Comparison of ENCODE assay signal across 22 cellular contexts in the genomic region with DNA sequence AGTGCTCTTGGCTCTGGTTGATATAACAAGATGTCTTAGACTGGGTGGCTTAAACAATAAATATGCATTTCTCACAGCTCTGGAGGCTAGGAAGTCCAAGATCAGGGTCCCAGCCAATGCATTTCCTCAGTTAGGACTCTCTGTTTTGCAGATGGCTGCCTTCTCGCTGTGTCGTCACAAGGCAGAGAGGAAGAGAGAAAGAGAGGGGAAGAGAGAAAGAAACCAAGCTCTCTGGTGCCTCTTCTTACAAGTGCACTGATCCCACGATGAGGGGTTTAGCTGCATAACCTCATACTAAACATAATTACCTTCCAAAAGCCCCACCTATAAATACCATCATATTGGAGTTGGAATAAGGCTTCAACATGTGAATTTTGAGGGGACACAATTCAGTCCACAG. TPM values are rescaled to one million over a fixed set of nuclear protein-coding genes. Genes with fewer than 3 reads are reported as not detected.
DNase-seq lines count a peak whose midpoint lies in the region; ATAC-seq and TF ChIP-seq lines count a peak whose summit lies in the region.
"Had no signal": no experiment of that assay in that cellular context is flagged by ENCODE, and none has a peak within 500 bp of the region (broad histone marks: within the 10 kb centered on the region; RNA-seq: fewer than 3 reads in every experiment).

No MANE protein-coding gene starts in this region.

- H3K4me3 ChIP-seq in GM23338, result no peak overlapping the region
- no peak overlapping the region for H3K4me3 ChIP-seq in neural progenitor cell
- no peak overlapping the region for H3K4me3 ChIP-seq in upper lobe of right lung
- H3K4me3 ChIP-seq: A549, cardiac muscle cell, gastrocnemius medialis, lung, PC-9, uterus had no signal

- H3K4me1 ChIP-seq in GM23338 (ENCODE audit: insufficient read depth) (peaks cover 8% of the 10 kb centered on the region; the same call in 1 of the 2 replicates), neural progenitor cell (no peaks in the 10 kb centered on the region), upper lobe of right lung (peaks cover 7% of the 10 kb centered on the region)
- H3K4me1 ChIP-seq: gastrocnemius medialis, uterus had no signal

- H2AFZ ChIP-seq in GM23338 (no peak overlapping the region), neural progenitor cell (replicated peaks) (no peak overlapping the region)
- H2AFZ ChIP-seq: PC-9 had no signal

- H3K9me3 ChIP-seq in neural progenitor cell (ENCODE audit: low read depth) (no peaks in the 10 kb centered on the region), upper lobe of right lung (no peaks in the 10 kb centered on the region)
- H3K9me3 ChIP-seq: A549, gastrocnemius medialis, uterus had no signal

- H3K9ac ChIP-seq in neural progenitor cell, result no peak overlapping the region

- TF ChIP-seq CTCF in GM23338 (conservative IDR thresholded peaks at IDR 0.05; ENCODE audit: low read depth in 2 of 2) (no peak), neural progenitor cell (IDR thresholded peaks at IDR 0.05) (no peak), upper lobe of right lung (IDR thresholded peaks at IDR 0.05) (no peak)

- DNase-seq in activated CD8-positive, alpha-beta memory T cell treated with anti-CD3 and anti-CD28 coated beads, Interleukin-2, amount 10 ng/mL, durations not matched to agents 7 days and 5 days, result no peak
- no peak for DNase-seq in activated CD8-positive, alpha-beta memory T cell treated with anti-CD3 and anti-CD28 coated beads, Interleukin-2, amount 50 U/mL, for 4 hours
- DNase-seq in GM23338 (ENCODE audit: low spot score) (no peak), neural progenitor cell (ENCODE audit: low spot score) (no peak), T1000 (lab: John Stamatoyannopoulos, UW) (no peak), upper lobe of right lung (no peak), epidermal melanocyte (ENCODE audit: insufficient read length, low spot score) (no peak)
- no peak for DNase-seq in activated CD4-positive, alpha-beta memory T cell treated with anti-CD3 and anti-CD28 coated beads for 36 hours
- DNase-seq: activated effector memory CD4-positive, alpha-beta T cell treated with Interleukin-2 at 50 U/mL for 16 hours; COR-L47; gastrocnemius medialis; GF-D8; NCI-H1694 treated with DMSO at 0.1 percent for 48 hours; NCI-H524; PC-9; right cardiac atrium; stimulated activated CD4-positive, alpha-beta T cell treated with anti-CD3 and anti-CD28 coated beads, Interleukin-2, amount 100 ng/mL, for 48 hours; uterus had no signal

- H3K36me3 Mint-ChIP-seq in activated CD8-positive, alpha-beta memory T cell treated with anti-CD3 and anti-CD28 coated beads, Interleukin-2, amount 10 ng/mL, durations not matched to agents 7 days and 5 days, result peaks cover 31% of the 10 kb centered on the region
- H3K36me3 Mint-ChIP-seq in GM23338 (ENCODE audit: low read depth), result no peaks in the 10 kb centered on the region
- peaks cover 7% of the 10 kb centered on the region for H3K36me3 Mint-ChIP-seq in activated CD4-positive, alpha-beta memory T cell treated with anti-CD3 and anti-CD28 coated beads for 36 hours
- no peaks in the 10 kb centered on the region for H3K36me3 Mint-ChIP-seq in neural progenitor cell

- H3K9me2 ChIP-seq in GM23338 (ENCODE audit: insufficient read depth), result no peaks in the 10 kb centered on the region

- no peaks in the 10 kb centered on the region for H3K9me3 Mint-ChIP-seq in activated CD8-positive, alpha-beta memory T cell treated with anti-CD3 and anti-CD28 coated beads, Interleukin-2, amount 10 ng/mL, durations not matched to agents 7 days and 5 days (ENCODE audit: low read depth)
- H3K9me3 Mint-ChIP-seq in GM23338, result no peaks in the 10 kb centered on the region
- no peaks in the 10 kb centered on the region for H3K9me3 Mint-ChIP-seq in activated CD4-positive, alpha-beta memory T cell treated with anti-CD3 and anti-CD28 coated beads for 36 hours
- no peaks in the 10 kb centered on the region for H3K9me3 Mint-ChIP-seq in neural progenitor cell

- H3K4me1 Mint-ChIP-seq in activated CD8-positive, alpha-beta memory T cell treated with anti-CD3 and anti-CD28 coated beads, Interleukin-2, amount 10 ng/mL, durations not matched to agents 7 days and 5 days, result peaks cover 67% of the 10 kb centered on the region
- H3K4me1 Mint-ChIP-seq in GM23338 (peaks cover 18% of the 10 kb centered on the region), neural progenitor cell (peaks cover 8% of the 10 kb centered on the region)
- peaks cover 71% of the 10 kb centered on the region for H3K4me1 Mint-ChIP-seq in activated CD4-positive, alpha-beta memory T cell treated with anti-CD3 and anti-CD28 coated beads for 36 hours (ENCODE audit: low read depth)

- POLR2A ChIA-PET in activated CD4-positive, alpha-beta memory T cell treated with anti-CD3 and anti-CD28 coated beads for 36 hours (lab: Charles Lee), result interaction anchor here (0.9 to 3.5 kb wide), 3 partner anchors 10 to 136 kb away, joined by 3 to 21 read pairs (median 3); no protein-coding TSS in a partner anchor

- CTCF ChIA-PET in activated CD8-positive, alpha-beta memory T cell treated with anti-CD3 and anti-CD28 coated beads, Interleukin-2, amount 10 ng/mL, durations not matched to agents 7 days and 5 days (lab: Charles Lee), result interaction anchor here (1.9 kb wide), 1 partner anchor 17 kb away, joined by 5 read pairs; no protein-coding TSS in a partner anchor
- CTCF ChIA-PET in activated CD4-positive, alpha-beta memory T cell treated with anti-CD3 and anti-CD28 coated beads for 36 hours (lab: Charles Lee), result interaction anchor here (0.7 to 2.8 kb wide), 3 partner anchors 49 to 210 kb away, joined by 3 to 12 read pairs (median 8); no protein-coding TSS in a partner anchor

- H3K4me2 ChIP-seq in GM23338, result no peak overlapping the region
- H3K4me2 ChIP-seq in neural progenitor cell, result no peak overlapping the region
- H3K4me2 ChIP-seq: A549, PC-9 had no signal

- no peaks in the 10 kb centered on the region for H3K27me3 Mint-ChIP-seq in activated CD8-positive, alpha-beta memory T cell treated with anti-CD3 and anti-CD28 coated beads, Interleukin-2, amount 10 ng/mL, durations not matched to agents 7 days and 5 days
- H3K27me3 Mint-ChIP-seq in GM23338 (ENCODE audit: insufficient read depth, low read depth, poor library complexity) (peaks cover 7% of the 10 kb centered on the region), neural progenitor cell (ENCODE audit: insufficient read depth, low read depth) (peaks cover 3% of the 10 kb centered on the region)
- no peaks in the 10 kb centered on the region for H3K27me3 Mint-ChIP-seq in activated CD4-positive, alpha-beta memory T cell treated with anti-CD3 and anti-CD28 coated beads for 36 hours

- H3K36me3 ChIP-seq in GM23338 (ENCODE audit: insufficient read depth), result no peaks in the 10 kb centered on the region
- no peaks in the 10 kb centered on the region for H3K36me3 ChIP-seq in neural progenitor cell
- H3K36me3 ChIP-seq in upper lobe of right lung, result no peaks in the 10 kb centered on the region
- H3K36me3 ChIP-seq: cardiac muscle cell, gastrocnemius medialis, uterus had no signal

- H4K20me1 ChIP-seq in GM23338 (replicated peaks; ENCODE audit: insufficient read depth) (no peaks in the 10 kb centered on the region), neural progenitor cell (ENCODE audit: low read depth) (no peaks in the 10 kb centered on the region)

- peak overlapping the region; percentile 63 for H3K4me3 Mint-ChIP-seq in activated CD8-positive, alpha-beta memory T cell treated with anti-CD3 and anti-CD28 coated beads, Interleukin-2, amount 10 ng/mL, durations not matched to agents 7 days and 5 days
- H3K4me3 Mint-ChIP-seq in GM23338, result no peak overlapping the region
- peak overlapping the region; percentile 66 for H3K4me3 Mint-ChIP-seq in activated CD4-positive, alpha-beta memory T cell treated with anti-CD3 and anti-CD28 coated beads for 36 hours
- H3K4me3 Mint-ChIP-seq in neural progenitor cell, result no peak overlapping the region

- intact Hi-C loops in activated CD4-positive, alpha-beta memory T cell treated with anti-CD3 and anti-CD28 coated beads for 36 hours (cut with micrococcal nuclease), result loop anchor here (5.0 kb wide), 1 partner anchor 137 kb away; a partner anchor contains a TSS
- intact Hi-C loops in upper lobe of right lung (cut with DNase I), result no loop called here

- no peak for ATAC-seq in activated CD8-positive, alpha-beta memory T cell treated with anti-CD3 and anti-CD28 coated beads, Interleukin-2, amount 10 ng/mL, durations not matched to agents 7 days and 5 days
- no peak for ATAC-seq in GM23338
- no peak for ATAC-seq in upper lobe of right lung
- ATAC-seq: A549, gastrocnemius medialis, right cardiac atrium, SK-N-SH treated with all-trans-retinoic acid at 6 μM for 48 hours had no signal

- H3K27ac ChIP-seq in GM23338 (ENCODE audit: low read depth) (no peak overlapping the region), neural progenitor cell (no peak overlapping the region), upper lobe of right lung (no peak overlapping the region)
- H3K27ac ChIP-seq: A549, cardiac muscle cell, gastrocnemius medialis, PC-9, uterus had no signal

- H3K79me2 ChIP-seq in GM23338 (replicated peaks; ENCODE audit: insufficient read depth), result no peaks in the 10 kb centered on the region
- no peaks in the 10 kb centered on the region for H3K79me2 ChIP-seq in neural progenitor cell (ENCODE audit: low read depth)

- H3K27me3 ChIP-seq in GM23338 (ENCODE audit: insufficient read depth) (peaks cover 17% of the 10 kb centered on the region), neural progenitor cell (peaks cover 28% of the 10 kb centered on the region), upper lobe of right lung (peaks cover 26% of the 10 kb centered on the region)
- H3K27me3 ChIP-seq: uterus had no signal

- H3F3A ChIP-seq in GM23338 (replicated peaks; ENCODE audit: low read depth), result no peaks in the 10 kb centered on the region
- H3F3A ChIP-seq in neural progenitor cell (ENCODE audit: low read depth), result peaks cover 10% of the 10 kb centered on the region

- H3K27ac Mint-ChIP-seq in activated CD8-positive, alpha-beta memory T cell treated with anti-CD3 and anti-CD28 coated beads, Interleukin-2, amount 10 ng/mL, durations not matched to agents 7 days and 5 days, result peak overlapping the region; percentile 98
- H3K27ac Mint-ChIP-seq in GM23338, result 0 out of 2 replicates have a peak overlapping the region, but pooled peaks have one; percentile 13
- peak overlapping the region; percentile 85 for H3K27ac Mint-ChIP-seq in activated CD4-positive, alpha-beta memory T cell treated with anti-CD3 and anti-CD28 coated beads for 36 hours
- H3K27ac Mint-ChIP-seq in neural progenitor cell, result peak overlapping the region; percentile 48

TF ChIP-seq in GM23338, 12 proteins besides CTCF, POLR2A, EP300 and RAD21 (continues in another document):
- no peak for TF ChIP-seq NANOG (IDR thresholded peaks at IDR 0.05; ENCODE audit: borderline replicate concordance)

RNA-seq across cellular contexts. Expression of a gene that starts 4.9 kb away (rescaled TPM):
- 10 to 100 TPM; 77.4 to 91.1 TPM for total RNA-seq in activated CD8-positive, alpha-beta memory T cell treated with anti-CD3 and anti-CD28 coated beads, Interleukin-2, amount 10 ng/mL, durations not matched to agents 7 days and 5 days
- 5.0 and 7.3 TPM in 2 replicates for total RNA-seq in GM23338 (2014; rRNA removed; shearing (Covaris generic))
- polyA plus RNA-seq in GM23338 (2016; fragmentation: Nextera tagmentation; extraction: Ambion mirVana), result 3.4 and 4.2 TPM in 2 replicates
- total RNA-seq in activated CD4-positive, alpha-beta memory T cell treated with anti-CD3 and anti-CD28 coated beads for 36 hours, result 10 to 100 TPM; 33.3 to 36.5 TPM
- total RNA-seq in neural progenitor cell (ENCODE audit: low replicate concordance) (3.3 and 5.0 TPM in 2 replicates), upper lobe of right lung (3.8 TPM)
- total RNA-seq: PC-9 had no signal
- polyA plus RNA-seq: A549 had no signal

Comparison
In these comparisons a context has a peak if more than half of its experiments do, and no peak if none do; other contexts are left out.
1. H3K27ac Mint-ChIP-seq: peak in every context shown above with its lines; median percentile 98 in activated CD8-positive, alpha-beta memory T cell treated with anti-CD3 and anti-CD28 coated beads, Interleukin-2, amount 10 ng/mL, durations not matched to agents 7 days and 5 days; 85 in activated CD4-positive, alpha-beta memory T cell treated with anti-CD3 and anti-CD28 coated beads for 36 hours; 48 in neural progenitor cell; 13 in GM23338.
2. H3K4me3 Mint-ChIP-seq: peak in activated CD8-positive, alpha-beta memory T cell treated with anti-CD3 and anti-CD28 coated beads, Interleukin-2, amount 10 ng/mL, durations not matched to agents 7 days and 5 days (single experiment) and activated CD4-positive, alpha-beta memory T cell treated with anti-CD3 and anti-CD28 coated beads for 36 hours (single experiment); none in GM23338 (single experiment) and neural progenitor cell (single experiment).